ENCODE assay signal across 24 cellular contexts in genomic region chr5:151602806-151603205, GRCh38. TPM values are rescaled to one million over a fixed set of nuclear protein-coding genes. Genes with fewer than 3 reads are reported as not detected.
"Had no signal": no experiment of that assay in that cellular context is flagged by ENCODE, and none has a peak within 500 bp of the region (broad histone marks: within the 10 kb centered on the region; RNA-seq: fewer than 3 reads in every experiment).

No MANE protein-coding gene starts in this region.

- H3K9me3 ChIP-seq: body of pancreas, esophagus muscularis mucosa, ovary, stomach, tibial artery had no signal

- H3K27ac ChIP-seq: body of pancreas, esophagus muscularis mucosa, ovary, stomach, tibial artery had no signal

- H3K27me3 ChIP-seq: body of pancreas, esophagus muscularis mucosa, ovary, tibial artery had no signal

- H3K36me3 ChIP-seq: esophagus muscularis mucosa, ovary, stomach, tibial artery had no signal

- H3K4me1 ChIP-seq: body of pancreas, esophagus muscularis mucosa, stomach had no signal

- DNase-seq: activated CD4-positive, alpha-beta memory T cell treated with anti-CD3 and anti-CD28 coated beads, Interleukin-2, amount 10 ng/mL, durations not matched to agents 7 days and 5 days; activated CD4-positive, alpha-beta T cell treated with anti-CD3 and anti-CD28 coated beads, Interleukin-2, amount 10 ng/mL, durations not matched to agents 7 days and 5 days; activated CD4-positive, CD25-positive, alpha-beta regulatory T cell treated with anti-CD3 and anti-CD28 coated beads, Interleukin-2, amount 50 U/mL, for 72 hours; activated CD8-positive, alpha-beta memory T cell treated with anti-CD3 and anti-CD28 coated beads, Interleukin-2, amount 50 U/mL, for 48 hours; activated gamma-delta T cell; activated naive CD4-positive, alpha-beta T cell treated with anti-CD3 and anti-CD28 coated beads, Interleukin-2, amount 10 ng/mL, durations not matched to agents 7 days and 5 days; activated naive CD8-positive, alpha-beta T cell treated with anti-CD3 and anti-CD28 coated beads, Interleukin-2, amount 50 U/mL, for 24 hours; activated T-cell treated with anti-CD3 and anti-CD28 coated beads, Interleukin-2, amount 50 U/mL, for 24 hours; body of pancreas; dermis blood vessel endothelial cell; effector CD4-positive, alpha-beta T cell; islet precursor cell; left cardiac atrium; naive thymus-derived CD4-positive, alpha-beta T cell; ovary; stimulated activated CD4-positive, alpha-beta T cell treated with anti-CD3 and anti-CD28 coated beads, Interleukin-1b, Interleukin-23, amount 100 ng/mL, for 48 hours; stimulated activated naive B cell treated with anti-CD40 and anti-IgM and Interleukin-4, amounts not matched to agents 10 μg/mL and 1 μg/mL and 100 μg/mL, for 72 hours; stomach; T-helper 2 cell; tibial artery had no signal

- H3K4me3 ChIP-seq: body of pancreas, esophagus muscularis mucosa, ovary, smooth muscle cell, stomach, tibial artery had no signal

- ATAC-seq: activated naive CD8-positive, alpha-beta T cell treated with anti-CD3 and anti-CD28 coated beads, Interleukin-2, amount 50 U/mL, for 24 hours; body of pancreas; left cardiac atrium; naive thymus-derived CD4-positive, alpha-beta T cell; sciatic nerve; stimulated activated naive B cell treated with anti-CD40 and anti-IgM and Interleukin-4, amounts not matched to agents 10 μg/mL and 1 μg/mL and 100 μg/mL, for 72 hours had no signal

RNA-seq across cellular contexts. Expression of gene FAT2, which starts 11.7 kb away (rescaled TPM):
- total RNA-seq: activated CD4-positive, alpha-beta memory T cell treated with anti-CD3 and anti-CD28 coated beads, Interleukin-2, amount 10 ng/mL, durations not matched to agents 7 days and 5 days; activated CD4-positive, alpha-beta T cell treated with anti-CD3 and anti-CD28 coated beads, Interleukin-2, amount 10 ng/mL, durations not matched to agents 7 days and 5 days; body of pancreas; esophagus muscularis mucosa; naive thymus-derived CD4-positive, alpha-beta T cell had no signal
- polyA plus RNA-seq: naive thymus-derived CD4-positive, alpha-beta T cell; neural cell had no signal
